Comparison of ENCODE assay signal across 1 cellular context in genomic region chr14:22829661-22830328, GRCh38.
TF ChIP-seq lines count a peak whose summit lies in the region.

MRPL52 (plus strand) TSS chr14:22829887; CDS start chr14:22829913, 26 bp downstream.

TF ChIP-seq in H1, 55 proteins besides CTCF, POLR2A, EP300 and RAD21 (continued from another document):
- no peak for TF ChIP-seq ATF2 (IDR thresholded peaks at IDR 0.05; ENCODE audit: low read length)
- no peak for TF ChIP-seq SP2 (IDR thresholded peaks at IDR 0.05; ENCODE audit: low read length)
- TF ChIP-seq E2F6 (IDR thresholded peaks at IDR 0.05) = no peak
- 0 out of 2 replicates have a peak, but pooled peaks have one; percentile 35 for TF ChIP-seq SP1 (IDR thresholded peaks at IDR 0.05; ENCODE audit: low read depth, low read length)
- no peak for TF ChIP-seq SIRT6 (IDR thresholded peaks at IDR 0.05; ENCODE audit: low read length)
- no peak for TF ChIP-seq RBBP5 (IDR thresholded peaks at IDR 0.05; ENCODE audit: borderline replicate concordance, low read depth, low read length)
- peak; percentile 74 for TF ChIP-seq PHF8 (conservative IDR thresholded peaks at IDR 0.05; ENCODE audit: low read depth, low read length)
- peak; percentile 99 for TF ChIP-seq YY1 (IDR thresholded peaks at IDR 0.05; ENCODE audit: low read depth, low read length)
- TF ChIP-seq HDAC2 (IDR thresholded peaks at IDR 0.05; ENCODE audit: borderline replicate concordance in 1 of 2, low read depth in 2 of 2, low read length in 2 of 2) = peak; percentile 63 to 82; a peak in 2 of 4 replicates
- TF ChIP-seq TBP (IDR thresholded peaks at IDR 0.05; ENCODE audit: low read depth, low read length) = 0 out of 2 replicates have a peak, but pooled peaks have one; percentile 12
- no peak for TF ChIP-seq TCF12 (IDR thresholded peaks at IDR 0.05; ENCODE audit: low read depth, low read length)
- TF ChIP-seq KDM5A (IDR thresholded peaks at IDR 0.05; ENCODE audit: low read length) = peak; percentile 72; the same call in 1 of the 2 replicates
- no peak for TF ChIP-seq GTF2F1 (IDR thresholded peaks at IDR 0.05; ENCODE audit: borderline replicate concordance, low read depth, low read length)
- TF ChIP-seq SUZ12 (IDR thresholded peaks at IDR 0.05; ENCODE audit: low read length) = no peak
- TF ChIP-seq ZNF274 (IDR thresholded peaks at IDR 0.05; ENCODE audit: borderline replicate concordance, extremely low read depth, low read length) = no peak
- TF ChIP-seq CHD1 (IDR thresholded peaks at IDR 0.05; ENCODE audit: low read depth, low read length) = no peak
- TF ChIP-seq KDM4A (IDR thresholded peaks at IDR 0.05; ENCODE audit: low read depth, low read length, severe bottlenecking) = peak; percentile 73
